8 cellular contexts compared by ENCODE assay signal in genomic region chr9:11206-11605, GRCh38. TPM values are rescaled to one million over a fixed set of nuclear protein-coding genes. Genes with fewer than 3 reads are reported as not detected.
DNase-seq lines count a peak whose midpoint lies in the region; TF ChIP-seq lines count a peak whose summit lies in the region.
"Not testable (repeated sequence)": the region's sequence is repeated elsewhere in the genome, so short reads cannot be mapped to it uniquely, and the experiment has no call there.

No MANE protein-coding gene starts in this region.

- not testable (repeated sequence) for H3K9ac ChIP-seq in OCI-LY1 (ENCODE audit: low read length)

- not testable (repeated sequence) for H4K20me1 ChIP-seq in OCI-LY1 (ENCODE audit: insufficient read depth, low read length)

- TF ChIP-seq POLR2A in stomach (IDR thresholded peaks at IDR 0.05) = not testable (repeated sequence)

- H3K9me2 ChIP-seq in OCI-LY1 (ENCODE audit: low read depth, low read length) = not testable (repeated sequence)

- not testable (repeated sequence) for H3F3A ChIP-seq in OCI-LY1 (ENCODE audit: insufficient read depth, low read length)

- not testable (repeated sequence) for TF ChIP-seq EP300 in stomach (IDR thresholded peaks at IDR 0.05)

- CTCF ChIA-PET in Caco-2 (lab: Charles Lee); activated naive CD4-positive, alpha-beta T cell treated with anti-CD3 and anti-CD28 coated beads for 36 hours (lab: Charles Lee): not testable (repeated sequence)

- DNase-seq in Caco-2 (peak; percentile 89 to 94), mesothelial cell of epicardium (ENCODE audit: low spot score in 2 of 2, unreplicated experiment in 2 of 2) (peak in 1 of 2 experiments; percentile 51), stomach (peak; percentile 73)
- DNase-seq in activated CD4-positive, alpha-beta T cell treated with anti-CD3 and anti-CD28 coated beads, Interleukin-2, amount 50 U/mL, for 48 hours = peak; percentile 83 to 89
- DNase-seq in activated naive CD4-positive, alpha-beta T cell treated with anti-CD3 and anti-CD28 coated beads for 36 hours = peak; percentile 89
- not testable (repeated sequence) for DNase-seq in epithelial cell of esophagus (ENCODE audit: low read depth)
- DNase-seq in stimulated activated CD4-positive, alpha-beta T cell treated with anti-CD3 and anti-CD28 coated beads, Interleukin-15, amount 100 ng/mL, for 48 hours (ENCODE audit: low read depth in 2 of 2) = peak; percentile 81 to 91

- H3K9me3 Mint-ChIP-seq in Caco-2 (ENCODE audit: unreplicated experiment); activated naive CD4-positive, alpha-beta T cell treated with anti-CD3 and anti-CD28 coated beads for 36 hours; mesothelial cell of epicardium: not testable (repeated sequence)

- not testable (repeated sequence) for H2AFZ ChIP-seq in OCI-LY1 (ENCODE audit: low read length)

- H3K4me2 ChIP-seq in OCI-LY1 (ENCODE audit: low read length) = not testable (repeated sequence)

- H3K36me3 ChIP-seq in Caco-2 (ENCODE audit: control insufficient read depth, insufficient read depth, low read length); OCI-LY1 (ENCODE audit: insufficient read depth, low read length); stomach: not testable (repeated sequence)

- 40 to 72% (median 46%) methylated on average over 9 to 18 of the region's 26 CpGs; no CpG with 5 or more reads in 1 of the 5 donors for WGBS in stomach, 5 donors

- not testable (repeated sequence) for H3K79me2 ChIP-seq in OCI-LY1 (ENCODE audit: insufficient read depth, low read length)

- intact Hi-C loops in Caco-2 (cut with micrococcal nuclease; ENCODE audit: unreplicated experiment); activated naive CD4-positive, alpha-beta T cell treated with anti-CD3 and anti-CD28 coated beads for 36 hours (cut with micrococcal nuclease); stomach (cut with DNase I; ENCODE audit: low total_unique reads): not testable (repeated sequence)

- H3K27me3 ChIP-seq in Caco-2 (replicated peaks; ENCODE audit: control insufficient read depth, insufficient read depth, low read length); OCI-LY1 (ENCODE audit: insufficient read depth, low read length); stomach: not testable (repeated sequence)

- not testable (repeated sequence) for H3K27me3 Mint-ChIP-seq in Caco-2 (ENCODE audit: insufficient read depth, unreplicated experiment); activated naive CD4-positive, alpha-beta T cell treated with anti-CD3 and anti-CD28 coated beads for 36 hours (ENCODE audit: low read depth); mesothelial cell of epicardium (ENCODE audit: low read depth)

- not testable (repeated sequence) for H3K27ac Mint-ChIP-seq in Caco-2 (ENCODE audit: unreplicated experiment); activated naive CD4-positive, alpha-beta T cell treated with anti-CD3 and anti-CD28 coated beads for 36 hours; mesothelial cell of epicardium

- BruUV-seq in Caco-2 (replicated peaks; lab: Mats Ljungman, UMichigan) = not testable (repeated sequence)

- not testable (repeated sequence) for H3K4me3 ChIP-seq in Caco-2 (ENCODE audit: low read depth, low read length); OCI-LY1 (ENCODE audit: low read depth, low read length, poor library complexity, severe bottlenecking); epithelial cell of esophagus (ENCODE audit: low read length); stomach

- peaks cover 11% of the 10 kb centered on the region for H3K36me3 Mint-ChIP-seq in Caco-2 (ENCODE audit: insufficient read depth, unreplicated experiment)
- H3K36me3 Mint-ChIP-seq in activated naive CD4-positive, alpha-beta T cell treated with anti-CD3 and anti-CD28 coated beads for 36 hours (ENCODE audit: low read depth); mesothelial cell of epicardium: not testable (repeated sequence)

- H3K9me3 ChIP-seq in Caco-2; OCI-LY1 (ENCODE audit: low read length); stomach: not testable (repeated sequence)

- TF ChIP-seq CTCF in Caco-2 (IDR thresholded peaks at IDR 0.05; ENCODE audit: insufficient read depth in 1 of 2, low read depth in 1 of 2, low read length in 1 of 2, severe bottlenecking in 1 of 2, unreplicated experiment in 1 of 2) (peak; percentile 55 to 94), OCI-LY1 (IDR thresholded peaks at IDR 0.05; ENCODE audit: low read length) (peak; percentile 22; the same call in 1 of the 2 replicates), epithelial cell of esophagus (IDR thresholded peaks at IDR 0.05; ENCODE audit: insufficient read depth, low read depth, low read length, missing control alignments) (peak; percentile 18), mesothelial cell of epicardium (IDR thresholded peaks at IDR 0.05; ENCODE audit: unreplicated experiment) (peak; percentile 62), stomach (IDR thresholded peaks at IDR 0.05) (peak in 2 of 7 experiments; percentile 16 to 55)

- not testable (repeated sequence) for H3K27ac ChIP-seq in OCI-LY1 (ENCODE audit: low read depth, low read length, poor library complexity, severe bottlenecking); stomach

- H3K4me3 Mint-ChIP-seq in Caco-2 (ENCODE audit: unreplicated experiment) = peak overlapping the region; percentile 61
- H3K4me3 Mint-ChIP-seq in activated naive CD4-positive, alpha-beta T cell treated with anti-CD3 and anti-CD28 coated beads for 36 hours; mesothelial cell of epicardium: not testable (repeated sequence)

- not testable (repeated sequence) for H3K4me1 ChIP-seq in Caco-2; OCI-LY1 (ENCODE audit: insufficient read depth, low read length, severe bottlenecking); stomach

- not testable (repeated sequence) for H3K4me1 Mint-ChIP-seq in Caco-2 (ENCODE audit: low read depth, unreplicated experiment); activated naive CD4-positive, alpha-beta T cell treated with anti-CD3 and anti-CD28 coated beads for 36 hours (ENCODE audit: low read depth); mesothelial cell of epicardium

- POLR2A ChIA-PET in Caco-2 (lab: Charles Lee) = not testable (repeated sequence)

RNA-seq across cellular contexts. Expression of gene WASHC1, which starts 18.1 kb away (rescaled TPM):
- total RNA-seq in Caco-2 (2022) (23.8 TPM in 2 replicates), mesothelial cell of epicardium (24.7 to 26.4 TPM (median 26.4 TPM) in 3 replicates), stomach (10 to 100 TPM in 1 of 5 donors, 1 to 10 TPM in 4; 2.9 to 29.9 (median 6.5) TPM)
- total RNA-seq in activated naive CD4-positive, alpha-beta T cell treated with anti-CD3 and anti-CD28 coated beads for 36 hours = 10 to 100 TPM; 20.6 to 24.1 TPM
- polyA plus RNA-seq in stomach = 10 to 100 TPM; 23.0 to 69.0 (median 32.7) TPM
